In genomic region chr7:73872056-73872908, GRCh38 we compare ENCODE assay signal across 22 cellular contexts. TPM values are rescaled to one million over a fixed set of nuclear protein-coding genes. Genes with fewer than 3 reads are reported as not detected.
DNase-seq lines count a peak whose midpoint lies in the region; ATAC-seq, FAIRE-seq and TF ChIP-seq lines count a peak whose summit lies in the region.
"Had no signal": no experiment of that assay in that cellular context is flagged by ENCODE, and none has a peak within 500 bp of the region (broad histone marks: within the 10 kb centered on the region; RNA-seq: fewer than 3 reads in every experiment).

No MANE protein-coding gene starts in this region.

- ATAC-seq in lower lobe of right lung (no peak), aorta (ENCODE audit: low FRiP score) (no peak)
- ATAC-seq: CD8-positive, alpha-beta T cell had no signal

- no peak overlapping the region for H3K4me3 Mint-ChIP-seq in chondrocyte (ENCODE audit: unreplicated experiment)
- H3K4me3 Mint-ChIP-seq: CD8-positive, alpha-beta T cell; HFFc6 had no signal

- no peak for FAIRE-seq in HTR-8/SVneo (lab: Jason Lieb, UNC)
- FAIRE-seq: D721Med had no signal

- peaks cover 49% of the 10 kb centered on the region for H3K4me1 Mint-ChIP-seq in chondrocyte (ENCODE audit: low read depth)
- H3K4me1 Mint-ChIP-seq: IgD-negative memory B cell had no signal

- CTCF ChIA-PET in HEK293 (lab: Yijun Ruan, JAX): interaction anchor here (0.7 kb wide), 1 partner anchor 565 kb away, joined by 3 read pairs; no protein-coding TSS in a partner anchor

- TF ChIP-seq CTCF in HEK293 (tag by site-specific recombination; IDR thresholded peaks at IDR 0.05) (no peak), chondrocyte (IDR thresholded peaks at IDR 0.05) (no peak), lower lobe of right lung (IDR thresholded peaks at IDR 0.05) (no peak)

- DNase-seq in chondrocyte (ENCODE audit: low spot score): no peak
- DNase-seq in lower lobe of right lung: no peak
- no peak for DNase-seq in aorta
- no peak for DNase-seq in HTR-8/SVneo (ENCODE audit: insufficient read length, low spot score)
- no peak for DNase-seq in GM19240 (ENCODE audit: insufficient read length, low spot score)
- DNase-seq in HAP-1 (ENCODE audit: low spot score in 2 of 2): no peak
- DNase-seq: BE2C; CD8-positive, alpha-beta T cell; DMS79 treated with DMSO at 0.1 percent for 48 hours; GM23248; HFFc6; NCI-H1105; NCI-H1694; NCI-H2227 treated with DMSO at 0.1 percent for 48 hours; NCI-H524 treated with DMSO at 0.1 percent for 48 hours had no signal

- H3K9me3 Mint-ChIP-seq in chondrocyte (ENCODE audit: low read depth): no peaks in the 10 kb centered on the region
- H3K9me3 Mint-ChIP-seq: CD8-positive, alpha-beta T cell; HFFc6; IgD-negative memory B cell had no signal

- H3K27ac Mint-ChIP-seq in chondrocyte (ENCODE audit: unreplicated experiment): peak overlapping the region; percentile 68
- H3K27ac Mint-ChIP-seq: CD8-positive, alpha-beta T cell; HFFc6; IgD-negative memory B cell had no signal

- H3K27me3 ChIP-seq in lower lobe of right lung (ENCODE audit: low read depth) (no peaks in the 10 kb centered on the region), aorta (ENCODE audit: control insufficient read depth in 1 of 2, insufficient read depth in 2 of 2, low read length in 1 of 2) (no peaks in the 10 kb centered on the region), HAP-1 (ENCODE audit: low read depth) (no peaks in the 10 kb centered on the region)
- H3K27me3 ChIP-seq: BE2C, SJSA1 had no signal

- H3K4me3 ChIP-seq in HEK293 (ENCODE audit: low read depth, low read length) (no peak overlapping the region), lower lobe of right lung (no peak overlapping the region), aorta (ENCODE audit: low read length in 2 of 2) (no peak overlapping the region), HAP-1 (no peak overlapping the region)
- H3K4me3 ChIP-seq: GM23248, SJSA1 had no signal

- POLR2A ChIA-PET in HEK293 (lab: Yijun Ruan, JAX): interaction anchor here (0.6 kb wide), 1 partner anchor 333 kb away, joined by 4 read pairs; no protein-coding TSS in a partner anchor

- H3K36me3 ChIP-seq in HEK293 (ENCODE audit: control insufficient read depth in 2 of 2, insufficient read depth in 1 of 2, low read length in 2 of 2) (no peaks in the 10 kb centered on the region), lower lobe of right lung (no peaks in the 10 kb centered on the region), aorta (ENCODE audit: control insufficient read depth in 1 of 2, insufficient read depth in 2 of 2, low read length in 1 of 2) (no peaks in the 10 kb centered on the region), HAP-1 (replicated peaks) (no peaks in the 10 kb centered on the region)
- H3K36me3 ChIP-seq: BE2C, SJSA1 had no signal

- H3K27ac ChIP-seq in HEK293 (ENCODE audit: extremely low read depth, low read depth, low read length): no peak overlapping the region
- H3K27ac ChIP-seq in lower lobe of right lung: peak overlapping the region; percentile 24
- H3K27ac ChIP-seq in aorta (ENCODE audit: low read depth in 1 of 2, low read length in 2 of 2): peak overlapping the region; percentile 58 to 88
- H3K27ac ChIP-seq: GM23248, SJSA1 had no signal

- no peaks in the 10 kb centered on the region for H3K36me3 Mint-ChIP-seq in chondrocyte (ENCODE audit: low read depth)
- H3K36me3 Mint-ChIP-seq: CD8-positive, alpha-beta T cell; IgD-negative memory B cell had no signal

- no peaks in the 10 kb centered on the region for H3K9me3 ChIP-seq in HEK293 (ENCODE audit: control insufficient read depth, insufficient read depth, low read depth, low read length)
- no peaks in the 10 kb centered on the region for H3K9me3 ChIP-seq in lower lobe of right lung
- no peaks in the 10 kb centered on the region for H3K9me3 ChIP-seq in aorta (ENCODE audit: control insufficient read depth, low read length)
- no peaks in the 10 kb centered on the region for H3K9me3 ChIP-seq in HAP-1
- H3K9me3 ChIP-seq: BE2C, SJSA1 had no signal

- in situ Hi-C loops in HAP-1 (cut with MboI; ENCODE audit: low sequenced_read_pairs): no loop called here

- H3K4me1 ChIP-seq in HEK293 (ENCODE audit: control insufficient read depth, insufficient read depth, low read length) (no peaks in the 10 kb centered on the region), lower lobe of right lung (peaks cover 36% of the 10 kb centered on the region), aorta (ENCODE audit: control insufficient read depth in 1 of 2, insufficient read depth in 2 of 2, low read length in 2 of 2) (no peaks in the 10 kb centered on the region), HAP-1 (no peaks in the 10 kb centered on the region)
- H3K4me1 ChIP-seq: BE2C had no signal

- no peaks in the 10 kb centered on the region for H3K27me3 Mint-ChIP-seq in chondrocyte (ENCODE audit: low read depth)

- intact Hi-C loops in lower lobe of right lung (cut with DNase I): no loop called here
- intact Hi-C loops in aorta (cut with DNase I): no loop called here

- 32 to 34% methylated on average over 9 to 13 of the region's 13 CpGs for WGBS in aorta, 2 donors

TF ChIP-seq in HEK293, 187 proteins besides CTCF, POLR2A, EP300 and RAD21:
- peak; percentile 38; the same call in 1 of the 2 replicates for TF ChIP-seq ZNF146 (tag by site-specific recombination; IDR thresholded peaks at IDR 0.05)
- TF ChIP-seq ZFP69B (tag by site-specific recombination; IDR thresholded peaks at IDR 0.05): no peak
- peak; percentile 88 for TF ChIP-seq ZNF366 (tag by site-specific recombination; conservative IDR thresholded peaks at IDR 0.05)
- 0 out of 2 replicates have a peak, but pooled peaks have one; percentile 7 for TF ChIP-seq PRDM1 (tag by site-specific recombination; IDR thresholded peaks at IDR 0.05)
- TF ChIP-seq ZNF596 (tag by site-specific recombination; IDR thresholded peaks at IDR 0.05): 0 out of 2 replicates have a peak, but pooled peaks have one; percentile 28
- no peak for TF ChIP-seq ELK4 (IDR thresholded peaks at IDR 0.05; ENCODE audit: borderline replicate concordance, low read depth, low read length)
- TF ChIP-seq ZNF544 (tag by site-specific recombination; IDR thresholded peaks at IDR 0.05): no peak
- TF ChIP-seq, protein P1, sequence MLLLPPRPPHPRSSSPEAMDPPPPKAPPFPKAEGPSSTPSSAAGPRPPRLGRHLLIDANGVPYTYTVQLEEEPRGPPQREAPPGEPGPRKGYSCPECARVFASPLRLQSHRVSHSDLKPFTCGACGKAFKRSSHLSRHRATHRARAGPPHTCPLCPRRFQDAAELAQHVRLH (tag by site-specific recombination; IDR thresholded peaks at IDR 0.05): 0 out of 2 replicates have a peak, but pooled peaks have one; percentile 23

RNA-seq across cellular contexts. Expression of gene TMEM270, which starts 11.3 kb away (rescaled TPM):
- total RNA-seq in chondrocyte: 0.25 TPM in 1 of 3 replicates, not detected in the others
- not detected for total RNA-seq in lower lobe of right lung
- total RNA-seq in aorta: not detected
- polyA plus RNA-seq in aorta: not detected
- total RNA-seq: CD8-positive, alpha-beta T cell; G401; GM23248; HFFc6; LHCN-M2; SJSA1 had no signal
- polyA plus RNA-seq: AG04450, GM23248, IgD-negative memory B cell had no signal

RNA-seq across cellular contexts. Expression of gene METTL27, which starts 30.0 kb away (rescaled TPM):
- total RNA-seq in chondrocyte (0.51 to 1.7 TPM (median 0.99 TPM) in 3 replicates), lower lobe of right lung (4.0 TPM), aorta (1 to 10 TPM; 1.3 to 7.4 TPM)
- polyA plus RNA-seq in aorta: 1 to 10 TPM in 1 of 2 donors, not detected in 1; 5.3 TPM
- total RNA-seq: CD8-positive, alpha-beta T cell; G401 had no signal
- polyA plus RNA-seq: IgD-negative memory B cell had no signal

RNA-seq across cellular contexts. Expression of gene CLDN4, which starts 41.5 kb away (rescaled TPM):
- total RNA-seq in chondrocyte: 0.35 to 0.80 TPM (median 0.51 TPM) in 3 replicates
- 116 TPM for total RNA-seq in lower lobe of right lung
- under 1 TPM; 0.19 to 0.84 TPM for total RNA-seq in aorta
- polyA plus RNA-seq in aorta: 10 to 100 TPM in 1 of 2 donors, under 1 TPM in 1; 0.69 to 16.9 TPM
- total RNA-seq: CD8-positive, alpha-beta T cell; GM23248 had no signal
- polyA plus RNA-seq: IgD-negative memory B cell had no signal

Comparison
In these comparisons a context has a peak if more than half of its experiments do, and no peak if none do; other contexts are left out.
1. RNA of gene CLDN4, which starts 41.5 kb away (total RNA-seq): 116 TPM in lower lobe of right lung (single experiment); 0.19 to 0.84 TPM in aorta and 0.35 to 0.80 TPM in chondrocyte; every median in the first group is over 10 times any median in the second.